8 cellular contexts compared by ENCODE assay signal in genomic region chr7:136687693-136688322, GRCh38.
A peak's percentile ranks its signal among the peaks of the same experiment; 100 is the strongest.
DNase-seq lines count a peak whose midpoint lies in the region; ATAC-seq, FAIRE-seq and TF ChIP-seq lines count a peak whose summit lies in the region.

No MANE protein-coding gene starts in this region.

- TF ChIP-seq CTCF in kidney (IDR thresholded peaks at IDR 0.05; ENCODE audit: borderline replicate concordance, extremely low read depth, insufficient read depth): peak; percentile 23

- H3K4me1 ChIP-seq in kidney (ENCODE audit: control insufficient read depth in 1 of 2, insufficient read depth in 1 of 2, low read depth in 1 of 2, low read length in 2 of 2): no peaks in the 10 kb centered on the region

- CTCF ChIA-PET in activated naive CD4-positive, alpha-beta T cell treated with anti-CD3 and anti-CD28 coated beads, Interleukin-2, amount 10 ng/mL, durations not matched to agents 7 days and 5 days (lab: Charles Lee): no interaction called here
- CTCF ChIA-PET in T-cell (lab: Charles Lee): no interaction called here

- no peaks in the 10 kb centered on the region for H3K4me1 Mint-ChIP-seq in activated naive CD4-positive, alpha-beta T cell treated with anti-CD3 and anti-CD28 coated beads, Interleukin-2, amount 10 ng/mL, durations not matched to agents 7 days and 5 days
- no peaks in the 10 kb centered on the region for H3K4me1 Mint-ChIP-seq in T-cell

- FAIRE-seq in kidney (lab: Jason Lieb, UNC): no peak

- DNase-seq in NCI-H2029 (lab: John Stamatoyannopoulos, UW): peak; percentile 2
- no peak for DNase-seq in NCI-H2029 treated with DMSO at 0.1 percent for 48 hours (lab: John Stamatoyannopoulos, UW)
- DNase-seq in SW 1271 (lab: John Stamatoyannopoulos, UW): peak; percentile 17 to 38
- no peak for DNase-seq in kidney
- DNase-seq in activated naive CD4-positive, alpha-beta T cell treated with anti-CD3 and anti-CD28 coated beads, Interleukin-2, amount 10 ng/mL, durations not matched to agents 7 days and 5 days: no peak
- no peak for DNase-seq in T-cell

- no peak overlapping the region for H3K4me3 ChIP-seq in kidney (ENCODE audit: low read length in 2 of 2)

- no peak overlapping the region for H3K4me3 Mint-ChIP-seq in activated naive CD4-positive, alpha-beta T cell treated with anti-CD3 and anti-CD28 coated beads, Interleukin-2, amount 10 ng/mL, durations not matched to agents 7 days and 5 days
- no peak overlapping the region for H3K4me3 Mint-ChIP-seq in T-cell

- H3K9ac ChIP-seq in kidney (ENCODE audit: low read length in 2 of 2): no peak overlapping the region

- no peaks in the 10 kb centered on the region for H3K27me3 Mint-ChIP-seq in activated naive CD4-positive, alpha-beta T cell treated with anti-CD3 and anti-CD28 coated beads, Interleukin-2, amount 10 ng/mL, durations not matched to agents 7 days and 5 days
- H3K27me3 Mint-ChIP-seq in T-cell: no peaks in the 10 kb centered on the region

- H3K36me3 Mint-ChIP-seq in activated naive CD4-positive, alpha-beta T cell treated with anti-CD3 and anti-CD28 coated beads, Interleukin-2, amount 10 ng/mL, durations not matched to agents 7 days and 5 days: no peaks in the 10 kb centered on the region
- no peaks in the 10 kb centered on the region for H3K36me3 Mint-ChIP-seq in T-cell

- POLR2A ChIA-PET in T-cell (lab: Charles Lee): no interaction called here

- ATAC-seq in HG03460 (IDR thresholded peaks at IDR 0.05; ENCODE audit: unreplicated experiment) (peak; percentile 65), T-cell (replicated peaks in 1 of 4) (no peak), GM21825 (IDR thresholded peaks at IDR 0.05; ENCODE audit: unreplicated experiment) (no peak)

- H3K27ac Mint-ChIP-seq in activated naive CD4-positive, alpha-beta T cell treated with anti-CD3 and anti-CD28 coated beads, Interleukin-2, amount 10 ng/mL, durations not matched to agents 7 days and 5 days: no peak overlapping the region
- H3K27ac Mint-ChIP-seq in T-cell: no peak overlapping the region

- no peaks in the 10 kb centered on the region for H3K9me3 ChIP-seq in kidney (ENCODE audit: control insufficient read depth in 1 of 2, low read length in 2 of 2)

- no peaks in the 10 kb centered on the region for H3K36me3 ChIP-seq in kidney (ENCODE audit: control insufficient read depth in 1 of 2, insufficient read depth in 2 of 2, low read length in 2 of 2)

- intact Hi-C loops in kidney (cut with DNase I): no loop called here

- H3K9me3 Mint-ChIP-seq in activated naive CD4-positive, alpha-beta T cell treated with anti-CD3 and anti-CD28 coated beads, Interleukin-2, amount 10 ng/mL, durations not matched to agents 7 days and 5 days: peaks cover 4% of the 10 kb centered on the region
- H3K9me3 Mint-ChIP-seq in T-cell: peaks cover 6 to 15% (median 8%) of the 10 kb centered on the region in 3 donors

- H3K27ac ChIP-seq in kidney (ENCODE audit: low read depth in 2 of 2, low read length in 2 of 2): no peak overlapping the region

Comparison
In these comparisons a context has a peak if more than half of its experiments do, and no peak if none do; other contexts are left out.
1. DNase-seq: peak in NCI-H2029 (single experiment) and SW 1271 (2 of 2); none in NCI-H2029 treated with DMSO at 0.1 percent for 48 hours (single experiment), kidney (single experiment), activated naive CD4-positive, alpha-beta T cell treated with anti-CD3 and anti-CD28 coated beads, Interleukin-2, amount 10 ng/mL, durations not matched to agents 7 days and 5 days (single experiment) and T-cell (0 of 34).